In the genomic region with DNA sequence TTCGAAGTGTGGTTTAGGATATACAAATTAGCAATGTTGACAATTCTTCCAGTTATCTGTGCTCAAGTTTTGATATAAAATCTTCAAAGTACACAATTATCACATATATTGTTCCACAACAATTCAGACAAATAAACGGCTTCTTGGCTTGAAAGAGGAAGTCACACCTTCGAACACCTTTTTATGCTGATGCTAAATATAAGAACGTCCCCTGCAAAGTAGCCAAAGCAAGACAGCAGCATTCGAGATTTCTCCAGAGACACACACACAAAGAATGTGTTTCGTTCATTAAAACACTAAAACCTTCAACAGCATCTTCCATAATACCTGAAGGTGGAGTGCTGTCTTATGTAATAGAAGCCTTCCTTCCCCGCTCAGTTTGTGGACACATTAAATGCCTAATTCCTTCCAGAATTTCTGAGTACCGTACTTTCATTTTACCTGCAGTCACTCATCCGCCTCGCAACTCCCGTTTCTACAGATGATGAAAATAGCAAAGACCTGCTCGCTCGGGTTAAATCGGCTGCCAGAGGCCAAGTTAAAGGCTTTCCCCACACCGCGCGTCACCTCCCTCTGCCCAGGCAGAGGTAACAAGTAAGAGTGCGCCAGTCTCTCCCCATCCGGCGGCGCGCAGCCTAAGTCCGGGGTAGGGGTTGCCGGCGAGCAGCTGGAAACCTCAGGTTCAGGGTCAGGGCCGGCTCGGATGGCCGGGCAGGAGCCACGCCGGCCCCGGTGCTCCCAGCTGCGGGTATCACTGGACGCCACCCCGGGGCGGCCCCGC, we compare ENCODE assay signal across 8 cellular contexts. TPM values are rescaled to one million over a fixed set of nuclear protein-coding genes. Genes with fewer than 3 reads are reported as not detected.
DNase-seq lines count a peak whose midpoint lies in the region; ATAC-seq and TF ChIP-seq lines count a peak whose summit lies in the region.

No MANE protein-coding gene starts in this region.

- H3K4me3 ChIP-seq in DND-41 (ENCODE audit: low read depth in 1 of 2, low read length in 2 of 2): peak overlapping the region; percentile 17 to 49; a peak in 3 of 4 replicates

- intact Hi-C loops in activated B cell treated with CpG ODN at 0.5 μM for 24 hours (cut with micrococcal nuclease): loop anchor here (1.0 to 5.0 kb wide), 2 partner anchors 12 to 36 kb away; no protein-coding TSS in a partner anchor

- no peaks in the 10 kb centered on the region for H3K79me2 ChIP-seq in DND-41 (ENCODE audit: insufficient read depth, low read length)

- peak overlapping the region; percentile 13; the same call in 1 of the 2 replicates for H2AFZ ChIP-seq in DND-41 (ENCODE audit: low read depth, low read length)

- H3K4me3 Mint-ChIP-seq in IgD-negative memory B cell: peak overlapping the region; percentile 81 to 98 (median 94)
- H3K4me3 Mint-ChIP-seq in activated B cell treated with CpG ODN at 0.5 μM for 24 hours: peak overlapping the region; percentile 83

- POLR2A ChIA-PET in activated B cell treated with CpG ODN at 0.5 μM for 24 hours (lab: Charles Lee): interaction anchor here (1.3 kb wide), 1 partner anchor 12 kb away, joined by 4 read pairs; no protein-coding TSS in a partner anchor

- DNase-seq in DND-41 (peak; percentile 11), activated B cell treated with CpG ODN at 0.5 μM for 24 hours (no peak), ecto neural progenitor cell (ENCODE audit: low spot score) (peak; percentile 64), lung microvascular endothelial cell (ENCODE audit: low read depth in 2 of 2) (peak; percentile 26 to 41), ureter (ENCODE audit: low spot score) (no peak)
- peak; percentile 35 to 42 for DNase-seq in stimulated activated CD8-positive, alpha-beta memory T cell treated with anti-CD3 and anti-CD28 coated beads, Interleukin-2, amount 100 ng/mL, for 48 hours (ENCODE audit: low read depth in 2 of 2)

- H3K36me3 Mint-ChIP-seq in IgD-negative memory B cell: no peaks in the 10 kb centered on the region
- no peaks in the 10 kb centered on the region for H3K36me3 Mint-ChIP-seq in activated B cell treated with CpG ODN at 0.5 μM for 24 hours (ENCODE audit: low read depth)

- H3K4me1 Mint-ChIP-seq in IgD-negative memory B cell (peaks cover 8 to 18% (median 11%) of the 10 kb centered on the region in 3 donors), activated B cell treated with CpG ODN at 0.5 μM for 24 hours (peaks cover 21% of the 10 kb centered on the region)

- H3K4me1 ChIP-seq in DND-41 (ENCODE audit: insufficient read depth, low read length): peaks cover 15% of the 10 kb centered on the region

- no peak for TF ChIP-seq CTCF in DND-41 (IDR thresholded peaks at IDR 0.05; ENCODE audit: borderline replicate concordance, extremely low read depth, low read length, poor library complexity, severe bottlenecking)
- TF ChIP-seq CTCF in activated B cell treated with CpG ODN at 0.5 μM for 24 hours (IDR thresholded peaks at IDR 0.05): no peak

- no peak overlapping the region for H3K27ac ChIP-seq in DND-41 (ENCODE audit: low read length)

- no peaks in the 10 kb centered on the region for H3K9me3 ChIP-seq in DND-41 (ENCODE audit: insufficient read depth, low read length, severe bottlenecking)

- peak overlapping the region; percentile 35; the same call in 1 of the 2 replicates for H3K9ac ChIP-seq in DND-41 (ENCODE audit: low read depth, low read length)

- peaks cover 56% of the 10 kb centered on the region for H3K27me3 ChIP-seq in DND-41 (ENCODE audit: insufficient read depth, low read length, poor library complexity)

- H3K9me3 Mint-ChIP-seq in IgD-negative memory B cell (peaks cover 0 to 2% (median 0%) of the 10 kb centered on the region in 3 donors), activated B cell treated with CpG ODN at 0.5 μM for 24 hours (no peaks in the 10 kb centered on the region)

- H3K27me3 Mint-ChIP-seq in IgD-negative memory B cell (peaks cover 45% of the 10 kb centered on the region), activated B cell treated with CpG ODN at 0.5 μM for 24 hours (peaks cover 51% of the 10 kb centered on the region)

- H3K4me2 ChIP-seq in DND-41 (ENCODE audit: insufficient read depth, low read length): peak overlapping the region; percentile 82

- CTCF ChIA-PET in activated B cell treated with CpG ODN at 0.5 μM for 24 hours (lab: Charles Lee): no interaction called here

- ATAC-seq in DND-41 (ENCODE audit: insufficient read depth, low read depth) (peak; percentile 53), GM21515 (IDR thresholded peaks at IDR 0.05; ENCODE audit: unreplicated experiment) (peak; percentile 59), activated B cell treated with CpG ODN at 0.5 μM for 24 hours (ENCODE audit: low read depth) (peak; percentile 43)

- no peaks in the 10 kb centered on the region for H3K36me3 ChIP-seq in DND-41 (ENCODE audit: insufficient read depth, low read length)

- peaks cover 8% of the 10 kb centered on the region; the same call in 1 of the 2 replicates for H4K20me1 ChIP-seq in DND-41 (ENCODE audit: insufficient read depth, low read length)

- H3K27ac Mint-ChIP-seq in IgD-negative memory B cell (peak overlapping the region in 1 of 3 donors; percentile 50), activated B cell treated with CpG ODN at 0.5 μM for 24 hours (no peak overlapping the region)

RNA-seq across cellular contexts. Expression of gene SERPINE2, which starts 0.8 kb away (rescaled TPM):
- polyA plus RNA-seq in IgD-negative memory B cell: 2.9 TPM
- total RNA-seq in activated B cell treated with CpG ODN at 0.5 μM for 24 hours (0.98 and 1.1 TPM in 2 replicates), lung microvascular endothelial cell (1.6 and 5.7 TPM in 2 replicates), ureter (10.9 TPM)

Comparison
In these comparisons a context has a peak if more than half of its experiments do, and no peak if none do; other contexts are left out.
1. DNase-seq: peak in DND-41 (single experiment), ecto neural progenitor cell (single experiment), lung microvascular endothelial cell (2 of 2) and stimulated activated CD8-positive, alpha-beta memory T cell treated with anti-CD3 and anti-CD28 coated beads, Interleukin-2, amount 100 ng/mL, for 48 hours (2 of 2); none in activated B cell treated with CpG ODN at 0.5 μM for 24 hours (single experiment) and ureter (single experiment).
2. Peak in every context shown above with its lines, with median percentiles within 50 percentile points of each other: ATAC-seq.